ENCODE assay signal across 24 cellular contexts in the genomic region with DNA sequence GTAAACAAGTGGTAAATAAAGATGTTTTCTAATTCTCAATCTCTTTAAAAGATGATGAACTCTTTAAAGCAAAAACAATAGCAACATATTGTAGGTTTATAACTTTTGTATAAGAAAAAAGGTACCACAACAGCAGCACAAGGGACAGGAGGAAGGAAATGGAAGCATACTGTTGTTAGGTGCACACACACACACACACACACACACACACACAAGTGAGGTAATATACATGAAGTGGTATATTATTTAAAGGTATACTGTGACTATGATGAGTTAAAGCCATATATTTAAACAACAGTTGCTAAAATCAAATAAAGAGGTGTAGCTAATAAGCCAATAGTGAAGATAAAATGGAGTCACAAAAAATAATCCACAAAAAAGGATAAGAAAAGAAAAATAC.
"Had no signal": no experiment of that assay in that cellular context is flagged by ENCODE, and none has a peak within 500 bp of the region (broad histone marks: within the 10 kb centered on the region; RNA-seq: fewer than 3 reads in every experiment).

No MANE protein-coding gene starts in this region.

- H3K4me3 Mint-ChIP-seq: activated CD8-positive, alpha-beta T cell treated with anti-CD3 and anti-CD28 coated beads, Interleukin-2, amount 10 ng/mL, durations not matched to agents 7 days and 5 days; brain; T-helper 1 cell treated with Interleukin-12 subunit alpha and Interleukin-12 subunit beta and Interleukin-4 antibody, amounts not matched to agents 30 μg/mL and 1 μg/mL, for 36 hours; WTC11 had no signal

- H3K9me3 ChIP-seq: Peyer's patch, SJSA1 had no signal

- FAIRE-seq: astrocyte had no signal

- DNase-seq: activated CD4-positive, alpha-beta T cell treated with anti-CD3 and anti-CD28 coated beads for 48 hours; activated CD4-positive, alpha-beta T cell treated with anti-CD3 and anti-CD28 coated beads, Interleukin-2, amount 50 U/mL, for 4 hours; activated CD4-positive, CD25-positive, alpha-beta regulatory T cell treated with anti-CD3 and anti-CD28 coated beads, Interleukin-2, amount 50 U/mL, for 72 hours; activated CD8-positive, alpha-beta memory T cell treated with anti-CD3 and anti-CD28 coated beads, Interleukin-2, amount 50 U/mL, for 48 hours; activated CD8-positive, alpha-beta T cell treated with anti-CD3 and anti-CD28 coated beads, Interleukin-2, amount 10 ng/mL, durations not matched to agents 7 days and 5 days; activated gamma-delta T cell; activated naive CD4-positive, alpha-beta T cell treated with anti-CD3 and anti-CD28 coated beads, Interleukin-2, amount 50 U/mL, for 16 hours; activated T-cell treated with anti-CD3 and anti-CD28 coated beads, Interleukin-2, amount 50 U/mL, for 1 hour; amygdala; Kasumi-1; KBM-7; NCI-H1105 treated with DMSO at 0.1 percent for 48 hours; NCI-H1436 treated with DMSO at 0.1 percent for 48 hours; NCI-H187; NCI-H2081; NCI-H524; Peyer's patch; SHP77; T-helper 9 cell had no signal

- H3K4me1 ChIP-seq: SJSA1 had no signal

- H3K9me3 Mint-ChIP-seq: T-helper 1 cell treated with Interleukin-12 subunit alpha and Interleukin-12 subunit beta and Interleukin-4 antibody, amounts not matched to agents 30 μg/mL and 1 μg/mL, for 36 hours had no signal

- H3K36me3 ChIP-seq: Peyer's patch, SJSA1 had no signal

- H3K27ac ChIP-seq: Peyer's patch, SJSA1 had no signal

- H3K27me3 ChIP-seq: Peyer's patch had no signal

- H3K27ac Mint-ChIP-seq: activated CD8-positive, alpha-beta T cell treated with anti-CD3 and anti-CD28 coated beads, Interleukin-2, amount 10 ng/mL, durations not matched to agents 7 days and 5 days; brain; T-helper 1 cell treated with Interleukin-12 subunit alpha and Interleukin-12 subunit beta and Interleukin-4 antibody, amounts not matched to agents 30 μg/mL and 1 μg/mL, for 36 hours; WTC11 had no signal

- H3K4me3 ChIP-seq: Peyer's patch, SJSA1 had no signal

- ATAC-seq: activated CD8-positive, alpha-beta T cell treated with anti-CD3 and anti-CD28 coated beads, Interleukin-2, amount 10 ng/mL, durations not matched to agents 7 days and 5 days; WTC11 had no signal

- H3K4me1 Mint-ChIP-seq: brain, WTC11 had no signal

- H3K36me3 Mint-ChIP-seq: brain, WTC11 had no signal
